ENCODE assay signal across 1 cellular context in the genomic region with DNA sequence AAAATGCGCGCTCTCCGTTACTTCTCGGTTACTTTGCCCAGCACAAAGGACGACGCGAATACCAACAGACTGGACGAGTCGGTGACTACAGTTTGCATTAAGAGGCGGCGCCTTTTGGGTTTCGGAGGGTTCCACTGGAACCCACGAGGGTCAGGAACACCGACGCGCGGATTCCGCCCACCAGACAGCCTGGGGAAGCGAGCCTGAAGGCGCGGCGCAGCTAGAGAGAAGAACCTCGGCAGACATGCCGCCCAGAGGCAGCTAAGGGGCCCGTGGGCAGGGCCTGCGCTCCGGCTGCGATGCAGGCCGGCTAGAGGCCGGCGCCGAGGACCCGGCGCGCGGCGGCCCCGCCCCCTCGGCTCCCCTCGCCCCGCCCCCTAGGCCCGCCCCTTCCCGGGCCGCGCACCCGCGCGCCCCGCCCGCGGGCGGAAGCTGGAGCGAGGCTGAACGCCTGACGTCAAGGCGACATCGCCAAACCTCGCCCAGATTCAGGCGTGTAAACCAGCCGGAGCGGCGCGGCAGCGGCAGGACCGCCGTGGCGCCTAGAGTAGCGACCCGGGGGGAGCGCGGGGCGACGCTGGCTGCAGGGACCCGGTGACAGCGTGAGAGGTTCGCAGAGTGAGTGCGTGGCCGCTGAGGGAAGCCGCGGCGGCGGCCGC.
TF ChIP-seq lines count a peak whose summit lies in the region.

TSS of gene RAP1B (plus strand) at position 465 of the 659 bp plus-strand sequence. CDS start 37,826 bp downstream, outside the sequence.

TF ChIP-seq in K562, 482 proteins besides CTCF, POLR2A, EP300 and RAD21 (continued from another document and continues in another):
- TF ChIP-seq ZNF592 (IDR thresholded peaks at IDR 0.05) (no peak; the same call in 1 of the 2 replicates), E2F4 (CRISPR knock-in tag; IDR thresholded peaks at IDR 0.05; ENCODE audit: low read depth) (no peak), SPI1 (IDR thresholded peaks at IDR 0.05; ENCODE audit: borderline replicate concordance, low read depth, low read length) (no peak), ZC3H11A (IDR thresholded peaks at IDR 0.05; ENCODE audit: low read depth, low read length) (no peak), ZNF551 (CRISPR knock-in tag; IDR thresholded peaks at IDR 0.05) (no peak), MED1 (CRISPR knock-in tag; IDR thresholded peaks at IDR 0.05; ENCODE audit: borderline replicate concordance) (no peak), RBM15 (IDR thresholded peaks at IDR 0.05; ENCODE audit: insufficient read depth, low read length) (no peak), SOX6 (IDR thresholded peaks at IDR 0.05) (peak; percentile 33; the same call in 1 of the 2 replicates), ARID1B (IDR thresholded peaks at IDR 0.05) (0 out of 2 replicates have a peak, but pooled peaks have one; percentile 14), NFIC (IDR thresholded peaks at IDR 0.05) (peak; percentile 18), NELFE (IDR thresholded peaks at IDR 0.05; ENCODE audit: insufficient read depth, insufficient read length) (no peak), THRAP3 (IDR thresholded peaks at IDR 0.05; ENCODE audit: borderline replicate concordance) (no peak), SRF (CRISPR knock-in tag; IDR thresholded peaks at IDR 0.05) (no peak; a peak in 1 of 4 replicates), NKRF (IDR thresholded peaks at IDR 0.05; ENCODE audit: borderline replicate concordance) (no peak; the same call in 1 of the 2 replicates), ZNF740 (CRISPR knock-in tag; IDR thresholded peaks at IDR 0.05) (no peak), ZNF740 (tag; IDR thresholded peaks at IDR 0.05) (no peak), RBM39 (optimal IDR thresholded peaks at IDR 0.05; ENCODE audit: low read depth, low read length) (no peak), KDM5B (IDR thresholded peaks at IDR 0.05; ENCODE audit: insufficient replicate concordance, low read depth, low read length) (peak; percentile 95), ZNF253 (CRISPR knock-in tag; conservative IDR thresholded peaks at IDR 0.05) (no peak), CBFA2T3 (IDR thresholded peaks at IDR 0.05) (no peak), THRB (CRISPR knock-in tag; conservative IDR thresholded peaks at IDR 0.05) (no peak), ZNF224 (CRISPR knock-in tag; IDR thresholded peaks at IDR 0.05) (no peak), EHMT2 (IDR thresholded peaks at IDR 0.05) (no peak), NFRKB (IDR thresholded peaks at IDR 0.05; ENCODE audit: low read depth) (peak; percentile 80; the same call in 1 of the 2 replicates), ZFP1 (CRISPR knock-in tag; IDR thresholded peaks at IDR 0.05) (no peak), NCOR1 (IDR thresholded peaks at IDR 0.05) (0 out of 2 replicates have a peak, but pooled peaks have one; percentile 19), HMGXB4 (CRISPR knock-in tag; IDR thresholded peaks at IDR 0.05) (no peak), ARHGAP35 (IDR thresholded peaks at IDR 0.05; ENCODE audit: partially characterized antibody) (no peak), MTF1 (CRISPR knock-in tag; IDR thresholded peaks at IDR 0.05; ENCODE audit: borderline replicate concordance) (no peak)
- TF ChIP-seq, protein P1, sequence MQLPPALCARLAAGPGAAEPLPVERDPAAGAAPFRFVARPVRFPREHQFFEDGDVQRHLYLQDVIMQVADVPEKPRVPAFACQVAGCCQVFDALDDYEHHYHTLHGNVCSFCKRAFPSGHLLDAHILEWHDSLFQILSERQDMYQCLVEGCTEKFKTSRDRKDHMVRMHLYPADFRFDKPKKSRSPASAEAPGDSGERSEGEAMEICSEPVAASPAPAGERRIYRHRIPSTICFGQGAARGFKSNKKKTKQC (CRISPR knock-in tag; IDR thresholded peaks at IDR 0.05): no peak
- TF ChIP-seq, protein P2, sequence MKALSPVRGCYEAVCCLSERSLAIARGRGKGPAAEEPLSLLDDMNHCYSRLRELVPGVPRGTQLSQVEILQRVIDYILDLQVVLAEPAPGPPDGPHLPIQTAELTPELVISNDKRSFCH (CRISPR knock-in tag; IDR thresholded peaks at IDR 0.05): no peak
- TF ChIP-seq, protein P2 (tag; IDR thresholded peaks at IDR 0.05): no peak
- TF ChIP-seq, protein P3, sequence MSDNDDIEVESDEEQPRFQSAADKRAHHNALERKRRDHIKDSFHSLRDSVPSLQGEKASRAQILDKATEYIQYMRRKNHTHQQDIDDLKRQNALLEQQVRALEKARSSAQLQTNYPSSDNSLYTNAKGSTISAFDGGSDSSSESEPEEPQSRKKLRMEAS (CRISPR knock-in tag; IDR thresholded peaks at IDR 0.05): no peak; the same call in 1 of the 2 replicates
- TF ChIP-seq, protein P4, sequence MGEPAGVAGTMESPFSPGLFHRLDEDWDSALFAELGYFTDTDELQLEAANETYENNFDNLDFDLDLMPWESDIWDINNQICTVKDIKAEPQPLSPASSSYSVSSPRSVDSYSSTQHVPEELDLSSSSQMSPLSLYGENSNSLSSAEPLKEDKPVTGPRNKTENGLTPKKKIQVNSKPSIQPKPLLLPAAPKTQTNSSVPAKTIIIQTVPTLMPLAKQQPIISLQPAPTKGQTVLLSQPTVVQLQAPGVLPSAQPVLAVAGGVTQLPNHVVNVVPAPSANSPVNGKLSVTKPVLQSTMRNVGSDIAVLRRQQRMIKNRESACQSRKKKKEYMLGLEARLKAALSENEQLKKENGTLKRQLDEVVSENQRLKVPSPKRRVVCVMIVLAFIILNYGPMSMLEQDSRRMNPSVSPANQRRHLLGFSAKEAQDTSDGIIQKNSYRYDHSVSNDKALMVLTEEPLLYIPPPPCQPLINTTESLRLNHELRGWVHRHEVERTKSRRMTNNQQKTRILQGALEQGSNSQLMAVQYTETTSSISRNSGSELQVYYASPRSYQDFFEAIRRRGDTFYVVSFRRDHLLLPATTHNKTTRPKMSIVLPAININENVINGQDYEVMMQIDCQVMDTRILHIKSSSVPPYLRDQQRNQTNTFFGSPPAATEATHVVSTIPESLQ (CRISPR knock-in tag; IDR thresholded peaks at IDR 0.05): no peak
- TF ChIP-seq, protein P5, sequence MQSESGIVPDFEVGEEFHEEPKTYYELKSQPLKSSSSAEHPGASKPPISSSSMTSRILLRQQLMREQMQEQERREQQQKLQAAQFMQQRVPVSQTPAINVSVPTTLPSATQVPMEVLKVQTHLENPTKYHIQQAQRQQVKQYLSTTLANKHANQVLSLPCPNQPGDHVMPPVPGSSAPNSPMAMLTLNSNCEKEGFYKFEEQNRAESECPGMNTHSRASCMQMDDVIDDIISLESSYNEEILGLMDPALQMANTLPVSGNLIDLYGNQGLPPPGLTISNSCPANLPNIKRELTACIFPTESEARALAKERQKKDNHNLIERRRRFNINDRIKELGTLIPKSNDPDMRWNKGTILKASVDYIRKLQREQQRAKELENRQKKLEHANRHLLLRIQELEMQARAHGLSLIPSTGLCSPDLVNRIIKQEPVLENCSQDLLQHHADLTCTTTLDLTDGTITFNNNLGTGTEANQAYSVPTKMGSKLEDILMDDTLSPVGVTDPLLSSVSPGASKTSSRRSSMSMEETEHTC (IDR thresholded peaks at IDR 0.05): no peak
- TF ChIP-seq, protein P6, sequence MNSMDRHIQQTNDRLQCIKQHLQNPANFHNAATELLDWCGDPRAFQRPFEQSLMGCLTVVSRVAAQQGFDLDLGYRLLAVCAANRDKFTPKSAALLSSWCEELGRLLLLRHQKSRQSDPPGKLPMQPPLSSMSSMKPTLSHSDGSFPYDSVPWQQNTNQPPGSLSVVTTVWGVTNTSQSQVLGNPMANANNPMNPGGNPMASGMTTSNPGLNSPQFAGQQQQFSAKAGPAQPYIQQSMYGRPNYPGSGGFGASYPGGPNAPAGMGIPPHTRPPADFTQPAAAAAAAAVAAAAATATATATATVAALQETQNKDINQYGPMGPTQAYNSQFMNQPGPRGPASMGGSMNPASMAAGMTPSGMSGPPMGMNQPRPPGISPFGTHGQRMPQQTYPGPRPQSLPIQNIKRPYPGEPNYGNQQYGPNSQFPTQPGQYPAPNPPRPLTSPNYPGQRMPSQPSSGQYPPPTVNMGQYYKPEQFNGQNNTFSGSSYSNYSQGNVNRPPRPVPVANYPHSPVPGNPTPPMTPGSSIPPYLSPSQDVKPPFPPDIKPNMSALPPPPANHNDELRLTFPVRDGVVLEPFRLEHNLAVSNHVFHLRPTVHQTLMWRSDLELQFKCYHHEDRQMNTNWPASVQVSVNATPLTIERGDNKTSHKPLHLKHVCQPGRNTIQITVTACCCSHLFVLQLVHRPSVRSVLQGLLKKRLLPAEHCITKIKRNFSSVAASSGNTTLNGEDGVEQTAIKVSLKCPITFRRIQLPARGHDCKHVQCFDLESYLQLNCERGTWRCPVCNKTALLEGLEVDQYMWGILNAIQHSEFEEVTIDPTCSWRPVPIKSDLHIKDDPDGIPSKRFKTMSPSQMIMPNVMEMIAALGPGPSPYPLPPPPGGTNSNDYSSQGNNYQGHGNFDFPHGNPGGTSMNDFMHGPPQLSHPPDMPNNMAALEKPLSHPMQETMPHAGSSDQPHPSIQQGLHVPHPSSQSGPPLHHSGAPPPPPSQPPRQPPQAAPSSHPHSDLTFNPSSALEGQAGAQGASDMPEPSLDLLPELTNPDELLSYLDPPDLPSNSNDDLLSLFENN (IDR thresholded peaks at IDR 0.05; ENCODE audit: low read depth in 2 of 2, low read length in 2 of 2): no peak
